Comparison of ENCODE assay signal across 10 cellular contexts in genomic region chr1:201137579-201138310, GRCh38. TPM values are rescaled to one million over a fixed set of nuclear protein-coding genes. Genes with fewer than 3 reads are reported as not detected.
DNase-seq lines count a peak whose midpoint lies in the region; ATAC-seq, FAIRE-seq and TF ChIP-seq lines count a peak whose summit lies in the region.
"Had no signal": no experiment of that assay in that cellular context is flagged by ENCODE, and none has a peak within 500 bp of the region (broad histone marks: within the 10 kb centered on the region; RNA-seq: fewer than 3 reads in every experiment).

No MANE protein-coding gene starts in this region.

- H3K27me3 ChIP-seq in BLaER1 treated with 17β-estradiol and CSF1 and Interleukin-3, amounts not matched to agents 10 nM and 100 nM, result no peaks in the 10 kb centered on the region
- H3K27me3 ChIP-seq in psoas muscle (ENCODE audit: insufficient read depth in 3 of 3, low read length in 2 of 3), result no peaks in the 10 kb centered on the region

- WGBS in psoas muscle, 3 donors, result 78 to 83% (median 79%) methylated on average over 6 of the region's 6 CpGs

- peak overlapping the region in 6 of 11 experiments; percentile 23 to 73 (median 52); a peak in 5 of 22 replicates for H3K27ac ChIP-seq in BLaER1 treated with 17β-estradiol and CSF1 and Interleukin-3, amounts not matched to agents 10 nM and 100 nM
- H3K27ac ChIP-seq in psoas muscle, result peak overlapping the region; percentile 50

- peak overlapping the region in 4 of 11 experiments; percentile 5 to 75 (median 61); a peak in 6 of 22 replicates for H3K9ac ChIP-seq in BLaER1 treated with 17β-estradiol and CSF1 and Interleukin-3, amounts not matched to agents 10 nM and 100 nM

- TF ChIP-seq CTCF in psoas muscle (IDR thresholded peaks at IDR 0.05), result no peak
- no peak for TF ChIP-seq CTCF in D721Med (IDR thresholded peaks at IDR 0.05; ENCODE audit: insufficient read depth, missing control alignments)

- peaks cover 56 to 99% (median 89%) of the 10 kb centered on the region in 10 experiments for H3K4me1 ChIP-seq in BLaER1 treated with 17β-estradiol and CSF1 and Interleukin-3, amounts not matched to agents 10 nM and 100 nM
- no peaks in the 10 kb centered on the region for H3K4me1 ChIP-seq in psoas muscle

- DNase-seq in amniotic stem cell (lab: John Stamatoyannopoulos, UW) (peak; percentile 81), head of caudate nucleus (peak; percentile 48 to 91 (median 70)), psoas muscle (peak; percentile 72 to 84), cerebellum (ENCODE audit: low spot score) (no peak), D721Med (ENCODE audit: insufficient read length, low spot score) (no peak), cerebellar cortex (ENCODE audit: low spot score) (no peak)
- DNase-seq: activated naive CD8-positive, alpha-beta T cell treated with anti-CD3 and anti-CD28 coated beads, Interleukin-2, amount 10 ng/mL, durations not matched to agents 7 days and 5 days had no signal

- H3K4me2 ChIP-seq in BLaER1 treated with 17β-estradiol and CSF1 and Interleukin-3, amounts not matched to agents 10 nM and 100 nM, result peak overlapping the region; percentile 67 to 96 (median 87)

- no peaks in the 10 kb centered on the region for H3K9me3 ChIP-seq in BLaER1 treated with 17β-estradiol and CSF1 and Interleukin-3, amounts not matched to agents 10 nM and 100 nM (replicated peaks in 1 of 11)
- H3K9me3 ChIP-seq in psoas muscle, result no peaks in the 10 kb centered on the region

- peak; percentile 36 to 76 (median 60) for ATAC-seq in psoas muscle
- no peak for ATAC-seq in GM21576 (IDR thresholded peaks at IDR 0.05; ENCODE audit: unreplicated experiment)

- peaks cover 0 to 80% (median 57%) of the 10 kb centered on the region in 11 experiments; a peak in 16 of 22 replicates for H4K20me1 ChIP-seq in BLaER1 treated with 17β-estradiol and CSF1 and Interleukin-3, amounts not matched to agents 10 nM and 100 nM

- peaks cover 12 to 45% (median 31%) of the 10 kb centered on the region in 11 experiments for H3K36me3 ChIP-seq in BLaER1 treated with 17β-estradiol and CSF1 and Interleukin-3, amounts not matched to agents 10 nM and 100 nM
- peaks cover 2 to 74% of the 10 kb centered on the region in 2 donors for H3K36me3 ChIP-seq in psoas muscle (ENCODE audit: insufficient read depth in 1 of 2, low read depth in 1 of 2)

- FAIRE-seq in D721Med (lab: Jason Lieb, UNC), result no peak

- H3K4me3 ChIP-seq in BLaER1 treated with 17β-estradiol and CSF1 and Interleukin-3, amounts not matched to agents 10 nM and 100 nM, result peak overlapping the region in 1 of 10 experiments; percentile 3; a peak in 2 of 20 replicates
- H3K4me3 ChIP-seq in psoas muscle, result no peak overlapping the region

- intact Hi-C loops in head of caudate nucleus (cut with DNase I) (no loop called here), psoas muscle (cut with DNase I) (no loop called here)

RNA-seq across cellular contexts. Expression of gene ASCL5, which starts 10.8 kb away (rescaled TPM):
- total RNA-seq in psoas muscle (under 1 TPM in 2 of 4 donors, not detected in 2; 0.26 to 0.30 TPM), cerebellum (not detected)
- polyA plus RNA-seq in psoas muscle, result not detected
- total RNA-seq: activated naive CD8-positive, alpha-beta T cell treated with anti-CD3 and anti-CD28 coated beads, Interleukin-2, amount 10 ng/mL, durations not matched to agents 7 days and 5 days had no signal

RNA-seq across cellular contexts. Expression of gene TMEM9, which starts 16.5 kb away (rescaled TPM):
- total RNA-seq in psoas muscle (10 to 100 TPM; 11.9 to 46.3 (median 32.3) TPM), cerebellum (47.4 TPM)
- polyA plus RNA-seq in psoas muscle, result 10 to 100 TPM in 2 of 3 donors, 1 to 10 TPM in 1; 7.2 to 23.4 (median 12.9) TPM

RNA-seq across cellular contexts. Expression of gene CACNA1S, which starts 25.5 kb away (rescaled TPM):
- total RNA-seq in psoas muscle, result 100 to 1,000 TPM in 2 of 4 donors, 10 to 100 TPM in 2; 56.3 to 269 (median 158) TPM
- polyA plus RNA-seq in psoas muscle, result 10 to 100 TPM; 11.9 to 48.1 (median 25.5) TPM
- total RNA-seq in cerebellum, result 0.09 TPM
- total RNA-seq: activated naive CD8-positive, alpha-beta T cell treated with anti-CD3 and anti-CD28 coated beads, Interleukin-2, amount 10 ng/mL, durations not matched to agents 7 days and 5 days; G401 had no signal

RNA-seq across cellular contexts. Expression of gene IGFN1, which starts 52.9 kb away (rescaled TPM):
- total RNA-seq in psoas muscle (100 to 1,000 TPM in 3 of 4 donors, 10 to 100 TPM in 1; 29.3 to 442 (median 247) TPM), cerebellum (0.09 TPM)
- polyA plus RNA-seq in psoas muscle, result 10 to 100 TPM in 2 of 3 donors, 1 to 10 TPM in 1; 2.7 to 33.1 (median 22.0) TPM
- total RNA-seq: activated naive CD8-positive, alpha-beta T cell treated with anti-CD3 and anti-CD28 coated beads, Interleukin-2, amount 10 ng/mL, durations not matched to agents 7 days and 5 days had no signal

Comparison
In these comparisons a context has a peak if more than half of its experiments do, and no peak if none do; other contexts are left out.
1. DNase-seq: peak in amniotic stem cell (single experiment), head of caudate nucleus (42 of 42) and psoas muscle (2 of 2); none in cerebellum (single experiment), D721Med (single experiment) and cerebellar cortex (single experiment).
2. RNA of gene CACNA1S, which starts 25.5 kb away (total RNA-seq): 56.3 to 269 TPM in psoas muscle; 0.09 TPM in cerebellum (single experiment); every median in the first group is over 10 times any median in the second.